25 cellular contexts compared by ENCODE assay signal in the genomic region with DNA sequence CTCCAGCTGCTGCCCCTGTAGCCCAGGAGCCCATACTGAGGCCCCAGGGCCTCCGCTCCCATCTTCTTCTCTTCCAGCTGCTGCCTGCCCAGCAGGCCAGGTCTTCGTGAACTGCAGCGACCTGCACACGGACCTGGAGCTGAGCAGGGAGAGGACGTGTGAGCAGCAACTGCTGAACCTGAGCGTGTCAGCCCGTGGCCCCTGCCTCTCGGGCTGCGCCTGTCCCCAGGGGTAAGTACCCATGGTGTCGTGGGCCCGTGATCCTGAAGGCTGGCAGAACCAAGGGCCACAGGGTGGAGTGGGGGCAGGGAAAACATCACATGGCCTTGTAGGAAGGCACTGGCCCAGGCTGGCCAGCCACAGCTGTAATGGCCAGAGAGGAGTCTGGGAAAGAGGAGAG. TPM values are rescaled to one million over a fixed set of nuclear protein-coding genes. Genes with fewer than 3 reads are reported as not detected.
"Had no signal": no experiment of that assay in that cellular context is flagged by ENCODE, and none has a peak within 500 bp of the region (broad histone marks: within the 10 kb centered on the region; RNA-seq: fewer than 3 reads in every experiment).

No MANE protein-coding gene starts in this region.

- FAIRE-seq: astrocyte, TTC549 had no signal

- H3K27me3 ChIP-seq: gastrocnemius medialis, suprapubic skin, transverse colon, uterus had no signal

- H3K9me3 Mint-ChIP-seq: memory B cell; stimulated activated naive CD8-positive, alpha-beta T cell treated with anti-CD3 and anti-CD28 coated beads, Interleukin-15, Interleukin-2, amounts not matched to agents 100 ng/mL and 50 ng/mL, for 24 hours had no signal

- DNase-seq: activated CD4-positive, alpha-beta T cell treated with anti-CD3 and anti-CD28 coated beads for 36 hours; activated CD4-positive, alpha-beta T cell treated with anti-CD3 and anti-CD28 coated beads, Interleukin-2, amount 50 U/mL, for 48 hours; activated naive CD4-positive, alpha-beta T cell; activated T-cell treated with anti-CD3 and anti-CD28 coated beads, Interleukin-2, amount 50 U/mL, for 1 hour; central memory CD4-positive, alpha-beta T cell; esophagus squamous epithelium; gastrocnemius medialis; hippocampal formation; nephron progenitor cell; retina; stimulated activated CD4-positive, alpha-beta T cell treated with anti-CD3 and anti-CD28 coated beads, Interleukin-12 subunit alpha, Interleukin-12 subunit beta, amount 100 ng/mL, for 4 hours; stimulated activated CD4-positive, alpha-beta T cell treated with anti-CD3 and anti-CD28 coated beads, Interleukin-4, amount 100 ng/mL, for 4 hours; T-helper 1 cell; transverse colon; uterus had no signal

- ATAC-seq: activated CD4-positive, alpha-beta T cell treated with anti-CD3 and anti-CD28 coated beads for 36 hours; gastrocnemius medialis had no signal

- H3K36me3 ChIP-seq: esophagus squamous epithelium, gastrocnemius medialis, suprapubic skin, transverse colon, uterus had no signal

- H3K4me1 ChIP-seq: esophagus squamous epithelium, gastrocnemius medialis, suprapubic skin, transverse colon, uterus had no signal

- H3K4me3 Mint-ChIP-seq: activated CD4-positive, alpha-beta T cell treated with anti-CD3 and anti-CD28 coated beads for 36 hours; activated naive CD8-positive, alpha-beta T cell; memory B cell; nephron progenitor cell; stimulated activated naive CD8-positive, alpha-beta T cell treated with anti-CD3 and anti-CD28 coated beads, Interleukin-15, Interleukin-2, amounts not matched to agents 100 ng/mL and 50 ng/mL, for 24 hours had no signal

- H3K27ac ChIP-seq: dorsolateral prefrontal cortex, esophagus squamous epithelium, gastrocnemius medialis, suprapubic skin, transverse colon, uterus had no signal

- H3K4me1 Mint-ChIP-seq: activated CD4-positive, alpha-beta T cell treated with anti-CD3 and anti-CD28 coated beads for 36 hours; memory B cell had no signal

- H3K27ac Mint-ChIP-seq: activated CD4-positive, alpha-beta T cell treated with anti-CD3 and anti-CD28 coated beads for 36 hours; activated naive CD8-positive, alpha-beta T cell; memory B cell; nephron progenitor cell; progenitor cell of endocrine pancreas; stimulated activated naive CD8-positive, alpha-beta T cell treated with anti-CD3 and anti-CD28 coated beads, Interleukin-15, Interleukin-2, amounts not matched to agents 100 ng/mL and 50 ng/mL, for 24 hours had no signal

- H3K4me3 ChIP-seq: dorsolateral prefrontal cortex, esophagus squamous epithelium, gastrocnemius medialis, suprapubic skin, transverse colon, uterus had no signal

- H3K36me3 Mint-ChIP-seq: activated naive CD8-positive, alpha-beta T cell; memory B cell had no signal

- H3K9me3 ChIP-seq: esophagus squamous epithelium, gastrocnemius medialis, suprapubic skin, transverse colon, uterus had no signal

RNA-seq across cellular contexts. Expression of a gene that starts 31.2 kb away (rescaled TPM):
- total RNA-seq: activated CD4-positive, alpha-beta T cell treated with anti-CD3 and anti-CD28 coated beads for 36 hours; astrocyte; esophagus squamous epithelium; gastrocnemius medialis; liver; osteocyte; suprapubic skin; transverse colon had no signal
- polyA plus RNA-seq: liver had no signal

RNA-seq across cellular contexts. Expression of a gene that starts 34.1 kb away (rescaled TPM):
- total RNA-seq: activated CD4-positive, alpha-beta T cell treated with anti-CD3 and anti-CD28 coated beads for 36 hours; astrocyte; esophagus squamous epithelium; osteocyte; suprapubic skin had no signal
